ENCODE assay signal across 10 cellular contexts in genomic region chr9:76650692-76651091, GRCh38.
DNase-seq lines count a peak whose midpoint lies in the region; ATAC-seq and TF ChIP-seq lines count a peak whose summit lies in the region.
"Had no signal": no experiment of that assay in that cellular context is flagged by ENCODE, and none has a peak within 500 bp of the region (broad histone marks: within the 10 kb centered on the region; RNA-seq: fewer than 3 reads in every experiment).

No MANE protein-coding gene starts in this region.

- DNase-seq in DND-41: peak; percentile 9
- no peak for DNase-seq in central memory CD8-positive, alpha-beta T cell (ENCODE audit: low spot score in 2 of 2)
- no peak for DNase-seq in natural killer cell
- no peak for DNase-seq in NCI-H345 (lab: John Stamatoyannopoulos, UW)
- no peak for DNase-seq in NCI-H526 (lab: John Stamatoyannopoulos, UW)
- DNase-seq in activated CD4-positive, alpha-beta T cell treated with anti-CD3 and anti-CD28 coated beads, Interleukin-2, amount 50 U/mL, for 48 hours: no peak
- DNase-seq: nucleus accumbens, Peyer's patch had no signal

- H3K9ac ChIP-seq in DND-41 (ENCODE audit: low read depth, low read length): no peak overlapping the region

- peak overlapping the region; percentile 42; the same call in 1 of the 2 replicates for H3K4me2 ChIP-seq in DND-41 (ENCODE audit: insufficient read depth, low read length)

- H3K9me3 ChIP-seq in DND-41 (ENCODE audit: insufficient read depth, low read length, severe bottlenecking): no peaks in the 10 kb centered on the region
- H3K9me3 ChIP-seq: Peyer's patch had no signal

- TF ChIP-seq CTCF in DND-41 (IDR thresholded peaks at IDR 0.05; ENCODE audit: borderline replicate concordance, extremely low read depth, low read length, poor library complexity, severe bottlenecking) (no peak), natural killer cell (IDR thresholded peaks at IDR 0.05) (no peak)

- H3K27ac ChIP-seq in DND-41 (ENCODE audit: low read length): no peak overlapping the region

- H3K36me3 Mint-ChIP-seq in IgD-negative memory B cell (no peaks in the 10 kb centered on the region), natural killer cell (no peaks in the 10 kb centered on the region)
- H3K36me3 Mint-ChIP-seq in central memory CD8-positive, alpha-beta T cell (ENCODE audit: insufficient read depth): no peaks in the 10 kb centered on the region

- H3K9me3 Mint-ChIP-seq in IgD-negative memory B cell (no peaks in the 10 kb centered on the region), natural killer cell (no peaks in the 10 kb centered on the region)
- no peaks in the 10 kb centered on the region for H3K9me3 Mint-ChIP-seq in central memory CD8-positive, alpha-beta T cell

- intact Hi-C loops in natural killer cell (cut with micrococcal nuclease): no loop called here

- peak overlapping the region in 3 of 4 donors; percentile 24 to 70 (median 45) for H3K4me3 Mint-ChIP-seq in IgD-negative memory B cell
- H3K4me3 Mint-ChIP-seq in central memory CD8-positive, alpha-beta T cell: peak overlapping the region; percentile 70
- H3K4me3 Mint-ChIP-seq in natural killer cell: peak overlapping the region; percentile 89

- H3K27me3 ChIP-seq in DND-41 (ENCODE audit: insufficient read depth, low read length, poor library complexity): peaks cover 6% of the 10 kb centered on the region
- H3K27me3 ChIP-seq: Peyer's patch had no signal

- H3K36me3 ChIP-seq in DND-41 (ENCODE audit: insufficient read depth, low read length): no peaks in the 10 kb centered on the region
- H3K36me3 ChIP-seq: Peyer's patch had no signal

- peaks cover 14% of the 10 kb centered on the region; the same call in 1 of the 2 replicates for H3K4me1 ChIP-seq in DND-41 (ENCODE audit: insufficient read depth, low read length)

- peak; percentile 45; the same call in 2 of the 3 replicates for ATAC-seq in DND-41 (ENCODE audit: insufficient read depth, low read depth)
- no peak for ATAC-seq in central memory CD8-positive, alpha-beta T cell (replicated peaks; ENCODE audit: extremely low read depth, poor library complexity, severe bottlenecking)
- ATAC-seq in natural killer cell: no peak
- no peak for ATAC-seq in GM21737 (IDR thresholded peaks at IDR 0.05; ENCODE audit: unreplicated experiment)

- H3K4me3 ChIP-seq in DND-41 (ENCODE audit: low read depth in 1 of 2, low read length in 2 of 2): no peak overlapping the region

- no peaks in the 10 kb centered on the region for H3K79me2 ChIP-seq in DND-41 (ENCODE audit: insufficient read depth, low read length)

- no peak overlapping the region for H3K27ac Mint-ChIP-seq in IgD-negative memory B cell
- peak overlapping the region; percentile 78 for H3K27ac Mint-ChIP-seq in central memory CD8-positive, alpha-beta T cell (ENCODE audit: low read depth)
- H3K27ac Mint-ChIP-seq in natural killer cell: peak overlapping the region; percentile 85 to 92

- no peaks in the 10 kb centered on the region for H3K27me3 Mint-ChIP-seq in IgD-negative memory B cell
- H3K27me3 Mint-ChIP-seq in central memory CD8-positive, alpha-beta T cell: no peaks in the 10 kb centered on the region
- H3K27me3 Mint-ChIP-seq in natural killer cell (ENCODE audit: low read depth in 2 of 2): no peaks in the 10 kb centered on the region

- no peak overlapping the region; the same call in 1 of the 2 replicates for H2AFZ ChIP-seq in DND-41 (ENCODE audit: low read depth, low read length)

- H4K20me1 ChIP-seq in DND-41 (ENCODE audit: insufficient read depth, low read length): no peaks in the 10 kb centered on the region

- H3K4me1 Mint-ChIP-seq in IgD-negative memory B cell: peaks cover 7 to 16% (median 12%) of the 10 kb centered on the region in 3 donors
- peaks cover 34% of the 10 kb centered on the region for H3K4me1 Mint-ChIP-seq in central memory CD8-positive, alpha-beta T cell
- H3K4me1 Mint-ChIP-seq in natural killer cell: peaks cover 42 to 43% of the 10 kb centered on the region in 2 donors

Comparison
In these comparisons a context has a peak if more than half of its experiments do, and no peak if none do; other contexts are left out.
1. H3K27ac Mint-ChIP-seq: peak in central memory CD8-positive, alpha-beta T cell (single experiment) and natural killer cell (2 of 2); none in IgD-negative memory B cell (0 of 3).
2. Peak in every context shown above with its lines, with median percentiles within 50 percentile points of each other: H3K4me3 Mint-ChIP-seq.